ENCODE assay signal across 8 cellular contexts in genomic region chr2:224982226-224982625, GRCh38.
DNase-seq lines count a peak whose midpoint lies in the region; ATAC-seq and TF ChIP-seq lines count a peak whose summit lies in the region.

No MANE protein-coding gene starts in this region.

- H3K9me3 Mint-ChIP-seq in T-cell, result no peaks in the 10 kb centered on the region
- no peaks in the 10 kb centered on the region for H3K9me3 Mint-ChIP-seq in activated CD4-positive, alpha-beta memory T cell treated with anti-CD3 and anti-CD28 coated beads for 36 hours

- TF ChIP-seq CTCF in GM10266 (IDR thresholded peaks at IDR 0.05; ENCODE audit: control insufficient read depth, insufficient read depth, low read depth, missing control alignments), result no peak

- no peak for ATAC-seq in T-cell (replicated peaks in 1 of 4)

- CTCF ChIA-PET in T-cell (lab: Charles Lee), result interaction anchor here in 1 of 2 donors (0.8 to 1.8 kb wide), 4 partner anchors 12 to 443 kb away, joined by 3 read pairs; no protein-coding TSS in a partner anchor
- CTCF ChIA-PET in activated CD4-positive, alpha-beta memory T cell treated with anti-CD3 and anti-CD28 coated beads for 36 hours (lab: Charles Lee), result interaction anchor here (1.0 kb wide), 1 partner anchor 8 kb away, joined by 3 read pairs; no protein-coding TSS in a partner anchor

- intact Hi-C loops in activated CD4-positive, alpha-beta memory T cell treated with anti-CD3 and anti-CD28 coated beads for 36 hours (cut with micrococcal nuclease), result loop anchor here (2.0 kb wide), 2 partner anchors 35 to 55 kb away; no protein-coding TSS in a partner anchor

- DNase-seq in DMS53 treated with DMSO at 0.1 percent for 48 hours (lab: John Stamatoyannopoulos, UW; ENCODE audit: unreplicated experiment), result peak; percentile 7
- no peak for DNase-seq in T-cell
- DNase-seq in globus pallidus (ENCODE audit: low spot score), result peak; percentile 96
- DNase-seq in putamen (ENCODE audit: low spot score), result peak; percentile 93
- no peak for DNase-seq in NCI-H524 treated with DMSO at 0.1 percent for 48 hours (lab: John Stamatoyannopoulos, UW)
- DNase-seq in GM10266 (ENCODE audit: extremely low spot score), result no peak
- DNase-seq in activated T-cell treated with anti-CD3 and anti-CD28 coated beads, Interleukin-2, amount 50 U/mL, for 48 hours, result no peak
- no peak for DNase-seq in activated CD4-positive, alpha-beta memory T cell treated with anti-CD3 and anti-CD28 coated beads for 36 hours

- H3K36me3 Mint-ChIP-seq in T-cell, result peaks cover 26% of the 10 kb centered on the region
- peaks cover 8% of the 10 kb centered on the region for H3K36me3 Mint-ChIP-seq in activated CD4-positive, alpha-beta memory T cell treated with anti-CD3 and anti-CD28 coated beads for 36 hours

- peaks cover 82 to 86% (median 85%) of the 10 kb centered on the region in 3 donors for H3K4me1 Mint-ChIP-seq in T-cell
- peaks cover 69% of the 10 kb centered on the region for H3K4me1 Mint-ChIP-seq in activated CD4-positive, alpha-beta memory T cell treated with anti-CD3 and anti-CD28 coated beads for 36 hours (ENCODE audit: low read depth)

- peak overlapping the region; percentile 79 to 89 for H3K27ac Mint-ChIP-seq in T-cell
- no peak overlapping the region for H3K27ac Mint-ChIP-seq in activated CD4-positive, alpha-beta memory T cell treated with anti-CD3 and anti-CD28 coated beads for 36 hours

- no peaks in the 10 kb centered on the region for H3K27me3 Mint-ChIP-seq in T-cell
- no peaks in the 10 kb centered on the region for H3K27me3 Mint-ChIP-seq in activated CD4-positive, alpha-beta memory T cell treated with anti-CD3 and anti-CD28 coated beads for 36 hours

- no peak overlapping the region for H3K4me3 Mint-ChIP-seq in T-cell
- no peak overlapping the region for H3K4me3 Mint-ChIP-seq in activated CD4-positive, alpha-beta memory T cell treated with anti-CD3 and anti-CD28 coated beads for 36 hours

- POLR2A ChIA-PET in T-cell (lab: Charles Lee), result interaction anchor here in 1 of 2 donors (0.7 to 1.5 kb wide), 2 partner anchors 55 to 683 kb away, joined by 3 to 5 read pairs; no protein-coding TSS in a partner anchor
- POLR2A ChIA-PET in activated CD4-positive, alpha-beta memory T cell treated with anti-CD3 and anti-CD28 coated beads for 36 hours (lab: Charles Lee), result no interaction called here

Comparison
In these comparisons a context has a peak if more than half of its experiments do, and no peak if none do; other contexts are left out.
1. DNase-seq: peak in DMS53 treated with DMSO at 0.1 percent for 48 hours (single experiment), globus pallidus (single experiment) and putamen (single experiment); none in T-cell (0 of 34), NCI-H524 treated with DMSO at 0.1 percent for 48 hours (single experiment), GM10266 (single experiment), activated T-cell treated with anti-CD3 and anti-CD28 coated beads, Interleukin-2, amount 50 U/mL, for 48 hours (0 of 2) and activated CD4-positive, alpha-beta memory T cell treated with anti-CD3 and anti-CD28 coated beads for 36 hours (single experiment).